8 cellular contexts compared by ENCODE assay signal in the genomic region with DNA sequence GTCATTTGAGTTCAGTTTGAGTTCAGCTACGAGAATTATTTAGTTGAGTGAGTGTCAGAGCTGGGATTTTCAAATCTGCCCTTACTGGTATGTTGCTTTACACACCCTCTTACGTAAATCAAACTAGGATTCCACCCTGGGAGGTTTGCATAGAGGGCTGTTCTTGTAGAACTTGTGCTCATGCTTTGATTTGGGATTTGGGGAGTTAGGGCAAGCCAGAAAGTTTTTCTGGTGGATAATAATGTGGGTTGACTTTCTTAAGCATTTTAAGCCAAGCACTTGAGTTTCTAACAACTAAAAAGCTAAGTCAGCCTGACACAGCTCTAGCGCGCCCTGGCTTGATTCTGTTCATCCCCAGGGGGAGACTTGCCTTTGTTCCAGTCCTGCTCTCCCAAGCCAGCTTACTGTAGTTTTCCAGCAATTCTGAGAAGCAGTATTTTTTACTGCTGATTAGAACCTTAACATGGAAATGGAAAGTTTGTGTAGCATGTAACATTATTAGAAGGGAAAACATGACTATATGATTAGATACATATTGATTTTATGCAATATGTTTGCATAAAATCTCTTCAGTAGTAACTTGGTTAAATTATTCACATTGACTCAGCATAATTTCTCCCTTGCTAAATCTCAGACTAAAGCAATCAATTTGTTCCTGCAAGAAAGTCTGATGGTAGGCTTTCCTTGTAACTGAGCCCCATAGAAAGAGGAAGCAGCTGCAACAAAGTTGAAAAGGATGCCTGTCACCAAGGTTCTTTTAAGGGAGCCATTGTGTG. TPM values are rescaled to one million over a fixed set of nuclear protein-coding genes. Genes with fewer than 3 reads are reported as not detected.
DNase-seq lines count a peak whose midpoint lies in the region; ATAC-seq and TF ChIP-seq lines count a peak whose summit lies in the region.

No MANE protein-coding gene starts in this region.

- CTCF ChIA-PET in BJ (lab: Yijun Ruan, JAX) = interaction anchor here (0.6 to 4.6 kb wide), 11 partner anchors 10 to 556 kb away, joined by 3 to 20 read pairs (median 4); a partner anchor contains a TSS

- H2AFZ ChIP-seq in smooth muscle cell (ENCODE audit: low read depth) = no peak overlapping the region

- peaks cover 2% of the 10 kb centered on the region; the same call in 1 of the 2 replicates for H3K36me3 ChIP-seq in BJ (ENCODE audit: control insufficient read depth, insufficient read depth, low read length)
- H3K36me3 ChIP-seq in iPS-18a (ENCODE audit: control insufficient read depth, low read depth, low read length) = no peaks in the 10 kb centered on the region
- H3K36me3 ChIP-seq in smooth muscle cell (ENCODE audit: low read depth) = no peaks in the 10 kb centered on the region

- peak overlapping the region; percentile 33 for H3K9ac ChIP-seq in iPS-18a (ENCODE audit: low read length)
- peak overlapping the region; percentile 38 for H3K9ac ChIP-seq in smooth muscle cell (ENCODE audit: low read depth)

- no peaks in the 10 kb centered on the region for H3K27me3 Mint-ChIP-seq in stimulated activated naive CD8-positive, alpha-beta T cell treated with anti-CD3 and anti-CD28 coated beads, Interleukin-15, amount 100 ng/mL, for 72 hours

- in situ Hi-C loops in KBM-7 (cut with MboI; ENCODE audit: low pct_unique_long_range_greater_than_20kb, low sequenced_read_pairs) = no loop called here
- in situ Hi-C loops in astrocyte of the cerebellum (cut with HindIII; ENCODE audit: low sequenced_read_pairs) = no loop called here

- H3K4me1 ChIP-seq in iPS-18a (ENCODE audit: control insufficient read depth, low read depth, low read length) = peaks cover 8% of the 10 kb centered on the region
- H3K4me1 ChIP-seq in smooth muscle cell (ENCODE audit: low read depth) = peaks cover 13% of the 10 kb centered on the region

- H3K9me3 Mint-ChIP-seq in stimulated activated naive CD8-positive, alpha-beta T cell treated with anti-CD3 and anti-CD28 coated beads, Interleukin-15, amount 100 ng/mL, for 72 hours = no peaks in the 10 kb centered on the region

- POLR2A ChIA-PET in BJ (lab: Charles Lee) = interaction anchor here (1.8 kb wide), 1 partner anchor 12 kb away, joined by 9 read pairs; a partner anchor contains a TSS

- peak overlapping the region; percentile 42 for H3K27ac ChIP-seq in iPS-18a (ENCODE audit: low read length)
- peak overlapping the region; percentile 74 for H3K27ac ChIP-seq in smooth muscle cell (ENCODE audit: low read depth)

- H3K4me3 ChIP-seq in BJ (ENCODE audit: low read depth, low read length) = no peak overlapping the region
- H3K4me3 ChIP-seq in astrocyte of the cerebellum (ENCODE audit: low read depth, low read length) = no peak overlapping the region
- no peak overlapping the region for H3K4me3 ChIP-seq in iPS-18a (ENCODE audit: low read length)
- H3K4me3 ChIP-seq in smooth muscle cell = peak overlapping the region; percentile 12

- H3K4me2 ChIP-seq in smooth muscle cell = peak overlapping the region; percentile 78

- TF ChIP-seq CTCF in BJ (IDR thresholded peaks at IDR 0.05; ENCODE audit: insufficient read depth, low read depth, low read length) = peak; percentile 30; the same call in 1 of the 2 replicates
- TF ChIP-seq CTCF in astrocyte of the cerebellum (IDR thresholded peaks at IDR 0.05; ENCODE audit: low read depth, low read length, missing control alignments) = peak; percentile 25
- TF ChIP-seq CTCF in smooth muscle cell (IDR thresholded peaks at IDR 0.05; ENCODE audit: borderline replicate concordance, insufficient read depth, poor library complexity, severe bottlenecking) = no peak

- H4K20me1 ChIP-seq in smooth muscle cell (ENCODE audit: low read depth) = no peaks in the 10 kb centered on the region

- no peak for DNase-seq in BJ (ENCODE audit: low read depth)
- DNase-seq in KBM-7 = peak; percentile 79
- DNase-seq in astrocyte of the cerebellum (ENCODE audit: low read depth) = peak; percentile 28
- no peak for DNase-seq in smooth muscle cell (lab: John Stamatoyannopoulos, UW; ENCODE audit: unreplicated experiment)
- no peak for DNase-seq in stimulated activated naive CD8-positive, alpha-beta T cell treated with anti-CD3 and anti-CD28 coated beads, Interleukin-15, amount 100 ng/mL, for 72 hours
- DNase-seq in NCI-H1048 (lab: John Stamatoyannopoulos, UW) = no peak

- H3K27me3 ChIP-seq in BJ (ENCODE audit: control insufficient read depth, insufficient read depth, low read length) (no peaks in the 10 kb centered on the region), iPS-18a (ENCODE audit: control insufficient read depth, insufficient read depth, low read length) (no peaks in the 10 kb centered on the region), smooth muscle cell (ENCODE audit: low read depth) (no peaks in the 10 kb centered on the region)

- H3K27ac Mint-ChIP-seq in stimulated activated naive CD8-positive, alpha-beta T cell treated with anti-CD3 and anti-CD28 coated beads, Interleukin-15, amount 100 ng/mL, for 72 hours = no peak overlapping the region

- ATAC-seq in stimulated activated naive CD8-positive, alpha-beta T cell treated with anti-CD3 and anti-CD28 coated beads, Interleukin-15, amount 100 ng/mL, for 72 hours = no peak
- ATAC-seq in GM21576 (IDR thresholded peaks at IDR 0.05; ENCODE audit: unreplicated experiment) = no peak

- H3K9me3 ChIP-seq in iPS-18a (ENCODE audit: control insufficient read depth, low read depth, low read length) (no peaks in the 10 kb centered on the region), smooth muscle cell (replicated peaks; ENCODE audit: low read depth) (no peaks in the 10 kb centered on the region)

- peaks cover 11% of the 10 kb centered on the region for H3K4me1 Mint-ChIP-seq in stimulated activated naive CD8-positive, alpha-beta T cell treated with anti-CD3 and anti-CD28 coated beads, Interleukin-15, amount 100 ng/mL, for 72 hours

- WGBS in smooth muscle cell (ENCODE audit: low lambda C conversion rate) = 17% methylated on average over 4 of the region's 4 CpGs

- no peaks in the 10 kb centered on the region for H3K79me2 ChIP-seq in smooth muscle cell (ENCODE audit: low read depth)

- peaks cover 12% of the 10 kb centered on the region for H3F3A ChIP-seq in smooth muscle cell (ENCODE audit: low read depth)

- no peak overlapping the region for H3K4me3 Mint-ChIP-seq in stimulated activated naive CD8-positive, alpha-beta T cell treated with anti-CD3 and anti-CD28 coated beads, Interleukin-15, amount 100 ng/mL, for 72 hours

RNA-seq across cellular contexts. Expression of a gene that starts 11.1 kb away (rescaled TPM):
- 78.3 and 88.8 TPM in 2 replicates for polyA plus RNA-seq in BJ (2011; rRNA removed)
- 77.4 and 82.8 TPM in 2 replicates for polyA minus RNA-seq in BJ (2011; rRNA and poly(A)+ RNA removed)
- total RNA-seq in smooth muscle cell = 64.7 and 86.1 TPM in 2 replicates
- polyA plus RNA-seq in smooth muscle cell = 117 and 118 TPM in 2 replicates

RNA-seq across cellular contexts. Expression of a gene that starts 42.4 kb away (rescaled TPM):
- polyA plus RNA-seq in BJ (2011; rRNA removed) = 8.5 and 9.6 TPM in 2 replicates
- polyA minus RNA-seq in BJ (2011; rRNA and poly(A)+ RNA removed) = 2.3 and 3.9 TPM in 2 replicates
- 7.6 and 102 TPM in 2 replicates for total RNA-seq in smooth muscle cell
- polyA plus RNA-seq in smooth muscle cell = 15.3 and 16.3 TPM in 2 replicates

Comparison
In these comparisons a context has a peak if more than half of its experiments do, and no peak if none do; other contexts are left out.
1. DNase-seq: peak in KBM-7 (single experiment) and astrocyte of the cerebellum (single experiment); none in BJ (single experiment), smooth muscle cell (single experiment), stimulated activated naive CD8-positive, alpha-beta T cell treated with anti-CD3 and anti-CD28 coated beads, Interleukin-15, amount 100 ng/mL, for 72 hours (0 of 2) and NCI-H1048 (single experiment).